ENCODE assay signal across 1 cellular context in the genomic region with DNA sequence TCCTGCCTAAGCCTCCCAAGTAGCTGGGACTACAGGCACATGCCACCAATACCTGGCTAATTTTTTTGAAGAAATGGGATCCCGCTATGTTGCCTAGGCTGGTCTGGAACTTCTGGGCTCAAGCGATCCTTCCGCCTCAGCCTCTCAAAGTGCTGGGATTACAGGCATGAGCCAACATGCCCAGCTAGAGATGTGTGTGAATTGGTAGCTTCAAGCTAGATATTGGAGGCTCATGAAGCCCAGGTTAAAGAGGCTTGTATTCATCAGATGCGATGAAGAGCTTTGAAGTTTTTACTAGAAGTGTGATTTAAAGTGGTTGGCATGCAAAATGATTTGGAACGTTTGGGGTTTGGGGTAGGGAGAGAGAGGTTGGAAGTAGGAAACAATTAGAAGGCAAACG.
TF ChIP-seq lines count a peak whose summit lies in the region.

No MANE protein-coding gene starts in this region.

TF ChIP-seq in endothelial cell of umbilical vein, 7 proteins besides CTCF, POLR2A, EP300 and RAD21:
- TF ChIP-seq POLR2AphosphoS5 (IDR thresholded peaks at IDR 0.05; ENCODE audit: insufficient read depth, low read depth, low read length) (no peak), JUN (IDR thresholded peaks at IDR 0.05; ENCODE audit: borderline replicate concordance, insufficient read depth, insufficient read length, low read depth) (no peak), EZH2 (IDR thresholded peaks at IDR 0.05; ENCODE audit: borderline replicate concordance, low read depth, low read length, severe bottlenecking) (no peak), FOS (IDR thresholded peaks at IDR 0.05; ENCODE audit: borderline replicate concordance, insufficient read depth, low read length) (no peak), MYC (IDR thresholded peaks at IDR 0.05; ENCODE audit: low read depth, low read length) (no peak), GATA2 (IDR thresholded peaks at IDR 0.05; ENCODE audit: insufficient read depth, insufficient read length, low read depth, low read length) (no peak)
- TF ChIP-seq, protein P1, sequence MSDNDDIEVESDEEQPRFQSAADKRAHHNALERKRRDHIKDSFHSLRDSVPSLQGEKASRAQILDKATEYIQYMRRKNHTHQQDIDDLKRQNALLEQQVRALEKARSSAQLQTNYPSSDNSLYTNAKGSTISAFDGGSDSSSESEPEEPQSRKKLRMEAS (IDR thresholded peaks at IDR 0.05; ENCODE audit: insufficient read depth, insufficient read length): no peak
TF ChIP-seq in endothelial cell of umbilical vein: peak in this region for 0.
